In genomic region chr7:90453931-90454330, GRCh38 we compare ENCODE assay signal across 29 cellular contexts. TPM values are rescaled to one million over a fixed set of nuclear protein-coding genes. Genes with fewer than 3 reads are reported as not detected.
DNase-seq lines count a peak whose midpoint lies in the region; ATAC-seq, FAIRE-seq and TF ChIP-seq lines count a peak whose summit lies in the region.
"Had no signal": no experiment of that assay in that cellular context is flagged by ENCODE, and none has a peak within 500 bp of the region (broad histone marks: within the 10 kb centered on the region; RNA-seq: fewer than 3 reads in every experiment).

No MANE protein-coding gene starts in this region.

- H3K27me3 ChIP-seq in SJCRH30 = no peaks in the 10 kb centered on the region
- H3K27me3 ChIP-seq in astrocyte (ENCODE audit: insufficient read depth, low read length) = no peaks in the 10 kb centered on the region
- no peaks in the 10 kb centered on the region for H3K27me3 ChIP-seq in HepG2 (ENCODE audit: control insufficient read depth in 1 of 2, insufficient read depth in 2 of 2, low read length in 2 of 2)
- H3K27me3 ChIP-seq: BLaER1 treated with 17β-estradiol and CSF1 and Interleukin-3, amounts not matched to agents 10 nM and 100 nM; SJSA1 had no signal

- H3K9me3 ChIP-seq in SJCRH30 (replicated peaks) (no peaks in the 10 kb centered on the region), astrocyte (ENCODE audit: insufficient read depth, low read depth, low read length) (no peaks in the 10 kb centered on the region), HepG2 (ENCODE audit: low read length) (no peaks in the 10 kb centered on the region)
- H3K9me3 ChIP-seq: A549; BLaER1 treated with 17β-estradiol and CSF1 and Interleukin-3, amounts not matched to agents 10 nM and 100 nM; SJSA1 had no signal

- no peaks in the 10 kb centered on the region for H3K79me2 ChIP-seq in astrocyte (ENCODE audit: insufficient read depth, low read length)
- H3K79me2 ChIP-seq in HepG2 (ENCODE audit: insufficient read depth, low read length) = no peaks in the 10 kb centered on the region

- TF ChIP-seq POLR2A in HepG2 (IDR thresholded peaks at IDR 0.05; ENCODE audit: insufficient read depth in 1 of 2, low read depth in 2 of 2, low read length in 2 of 2) = no peak

- peak; percentile 73 for FAIRE-seq in astrocyte (lab: Jason Lieb, UNC)
- FAIRE-seq in HepG2 (lab: Jason Lieb, UNC) = no peak
- peak; percentile 67 for FAIRE-seq in urothelium cell line (lab: Jason Lieb, UNC)
- FAIRE-seq: A549, GM12891 had no signal

- no TSS peak for BruUV-seq in HepG2 (replicated peaks; lab: Mats Ljungman, UMichigan)

- TF ChIP-seq CTCF in astrocyte (IDR thresholded peaks at IDR 0.05; ENCODE audit: insufficient read depth, low read depth, low read length) = no peak
- no peak for TF ChIP-seq CTCF in HepG2 (CRISPR knock-in tag; IDR thresholded peaks at IDR 0.05)

- no peaks in the 10 kb centered on the region for H3K36me3 Mint-ChIP-seq in astrocyte (ENCODE audit: low read depth, unreplicated experiment)
- H3K36me3 Mint-ChIP-seq: CD4-positive, alpha-beta memory T cell had no signal

- no peaks in the 10 kb centered on the region for H3K36me3 ChIP-seq in SJCRH30
- H3K36me3 ChIP-seq in astrocyte (ENCODE audit: insufficient read depth, low read length) = no peaks in the 10 kb centered on the region
- H3K36me3 ChIP-seq in HepG2 (replicated peaks in 1 of 2; ENCODE audit: control insufficient read depth in 1 of 2, insufficient read depth in 2 of 2, low read length in 2 of 2) = no peaks in the 10 kb centered on the region
- H3K36me3 ChIP-seq: BLaER1 treated with 17β-estradiol and CSF1 and Interleukin-3, amounts not matched to agents 10 nM and 100 nM; SJSA1 had no signal

- POLR2A ChIA-PET in HepG2 (lab: Yijun Ruan, JAX) = no interaction called here

- H3K4me1 Mint-ChIP-seq in astrocyte (ENCODE audit: low read depth, unreplicated experiment) = peaks cover 2% of the 10 kb centered on the region

- H3K4me2 ChIP-seq in astrocyte (ENCODE audit: low read length) (no peak overlapping the region), HepG2 (ENCODE audit: low read depth, low read length) (peak overlapping the region; percentile 1; the same call in 1 of the 2 replicates)
- H3K4me2 ChIP-seq: A549; BLaER1 treated with 17β-estradiol and CSF1 and Interleukin-3, amounts not matched to agents 10 nM and 100 nM; PC-9 had no signal

- no peak overlapping the region for H3K4me3 Mint-ChIP-seq in astrocyte (ENCODE audit: unreplicated experiment)
- H3K4me3 Mint-ChIP-seq: CD4-positive, alpha-beta memory T cell had no signal

- H3K27me3 Mint-ChIP-seq in astrocyte (ENCODE audit: low read depth, unreplicated experiment) = peaks cover 3% of the 10 kb centered on the region

- in situ Hi-C loops in HepG2 (cut with HindIII; ENCODE audit: extremely low pct_ligation_motif_present, low pct_unique_long_range_greater_than_20kb) = loop anchor here (10.0 kb wide), 1 partner anchor 141 kb away; the partner anchor contains the start of gene CDK14

- no peak overlapping the region for H3K27ac Mint-ChIP-seq in astrocyte (ENCODE audit: unreplicated experiment)
- H3K27ac Mint-ChIP-seq: CD4-positive, alpha-beta memory T cell had no signal

- peak in 1 of 2 experiments; percentile 51 for DNase-seq in SJCRH30
- no peak for DNase-seq in astrocyte (ENCODE audit: low read depth)
- DNase-seq in HepG2 (ENCODE audit: low spot score) = no peak
- no peak for DNase-seq in urothelium cell line (ENCODE audit: low spot score)
- no peak for DNase-seq in foreskin melanocyte
- DNase-seq in NCI-H2081 treated with DMSO at 0.1 percent for 48 hours (lab: John Stamatoyannopoulos, UW) = no peak
- no peak for DNase-seq in D341Med (ENCODE audit: low spot score)
- DNase-seq: AML-193; CD4-positive, alpha-beta memory T cell; COR-L47; GF-D8; GM23248; H7; KBM-7; MV-4-11; NCI-H1105; NCI-H1436 treated with DMSO at 0.1 percent for 48 hours; NCI-H187 treated with DMSO at 0.1 percent for 48 hours; NCI-H446 treated with DMSO at 0.1 percent for 48 hours; PC-9 had no signal

- H3K27ac ChIP-seq in SJCRH30 = peak overlapping the region; percentile 48
- no peak overlapping the region for H3K27ac ChIP-seq in astrocyte (ENCODE audit: low read depth, low read length)
- no peak overlapping the region for H3K27ac ChIP-seq in HepG2 (ENCODE audit: extremely low read length, insufficient read depth, low read length)
- H3K27ac ChIP-seq: A549; BLaER1 treated with 17β-estradiol and CSF1 and Interleukin-3, amounts not matched to agents 10 nM and 100 nM; GM23248; PC-9; SJSA1 had no signal

- no peaks in the 10 kb centered on the region for H4K20me1 ChIP-seq in astrocyte (ENCODE audit: insufficient read depth, low read length)
- H4K20me1 ChIP-seq in HepG2 (ENCODE audit: insufficient read depth, low read length) = no peaks in the 10 kb centered on the region
- H4K20me1 ChIP-seq: BLaER1 treated with 17β-estradiol and CSF1 and Interleukin-3, amounts not matched to agents 10 nM and 100 nM had no signal

- H2AFZ ChIP-seq in astrocyte (ENCODE audit: low read depth, low read length) (no peak overlapping the region), HepG2 (ENCODE audit: low read length) (no peak overlapping the region)
- H2AFZ ChIP-seq: GM23248, PC-9 had no signal

- H3K4me3 ChIP-seq in SJCRH30 (no peak overlapping the region), astrocyte (ENCODE audit: insufficient read depth, low read depth, low read length) (no peak overlapping the region), HepG2 (replicated peaks in 1 of 3; ENCODE audit: insufficient read depth in 1 of 3, low read depth in 2 of 3, low read length in 3 of 3) (no peak overlapping the region)
- H3K4me3 ChIP-seq: A549; BLaER1 treated with 17β-estradiol and CSF1 and Interleukin-3, amounts not matched to agents 10 nM and 100 nM; GM23248; PC-9; SJSA1 had no signal

- H3K4me1 ChIP-seq in SJCRH30 (peaks cover 35% of the 10 kb centered on the region), astrocyte (ENCODE audit: insufficient read depth, low read length) (no peaks in the 10 kb centered on the region), HepG2 (ENCODE audit: insufficient read depth, low read length) (peaks cover 16% of the 10 kb centered on the region)
- H3K4me1 ChIP-seq: A549; BLaER1 treated with 17β-estradiol and CSF1 and Interleukin-3, amounts not matched to agents 10 nM and 100 nM had no signal

- CTCF ChIA-PET in HepG2 (lab: Yijun Ruan, JAX; ENCODE audit: low intra/inter-chr PET ratio, low total read pairs) = interaction anchor here (2.0 kb wide), 1 partner anchor 175 kb away, joined by 15 read pairs; no protein-coding TSS in a partner anchor

- 0% methylated on average over 1 of the region's 1 CpG for WGBS in HepG2 (ENCODE audit: low lambda C conversion rate)

- no peak for ATAC-seq in HepG2
- ATAC-seq: A549, Right ventricle myocardium inferior had no signal

- TF ChIP-seq EP300 in HepG2 (IDR thresholded peaks at IDR 0.05; ENCODE audit: low read depth in 2 of 2, low read length in 2 of 2) = no peak; a peak in 1 of 4 replicates
- TF ChIP-seq EP300 in HepG2 (CRISPR knock-in tag; IDR thresholded peaks at IDR 0.05; ENCODE audit: borderline replicate concordance) = no peak

- intact Hi-C loops in HepG2 (cut with micrococcal nuclease; ENCODE audit: unreplicated experiment) = loop anchor here (2.0 kb wide), 1 partner anchor 143 kb away; the partner anchor contains the start of gene CDK14

- H3K9ac ChIP-seq in astrocyte (ENCODE audit: low read length) (no peak overlapping the region), HepG2 (ENCODE audit: insufficient read depth, low read depth, low read length) (no peak overlapping the region)
- H3K9ac ChIP-seq: BLaER1 treated with 17β-estradiol and CSF1 and Interleukin-3, amounts not matched to agents 10 nM and 100 nM; GM23248 had no signal

- no peak for TF ChIP-seq RAD21 in HepG2 (CRISPR knock-in tag; IDR thresholded peaks at IDR 0.05)

- no peaks in the 10 kb centered on the region for H3K9me3 Mint-ChIP-seq in astrocyte (ENCODE audit: unreplicated experiment)
- H3K9me3 Mint-ChIP-seq: CD4-positive, alpha-beta memory T cell had no signal

RNA-seq across cellular contexts. Expression of gene PTTG1IP2, which starts 15.5 kb away (rescaled TPM):
- total RNA-seq in SJCRH30 (2014; rRNA removed; shearing (Covaris generic)) = not detected in 2 replicates
- total RNA-seq in astrocyte (not detected in 2 replicates), HepG2 (2016; rRNA removed; fragmentation: Illumina TruSeq; extraction: Trizol) (not detected in 2 replicates)
- not detected in 2 replicates for total RNA-seq in HepG2 (2016; cell fraction: cytosol; rRNA removed; fragmentation: Illumina TruSeq; extraction: Trizol; ENCODE audit: low read depth)
- total RNA-seq in HepG2 (2016; cell fraction: insoluble cytoplasmic fraction; rRNA removed; fragmentation: Illumina TruSeq; extraction: Trizol) = not detected in 2 replicates
- total RNA-seq in HepG2 (2016; cell fraction: membrane; rRNA removed; fragmentation: Illumina TruSeq; extraction: Trizol) = not detected in 2 replicates
- total RNA-seq in HepG2 (2016; cell fraction: nucleus; rRNA removed; fragmentation: Illumina TruSeq; extraction: Trizol) = not detected in 2 replicates
- not detected in 2 replicates for polyA plus RNA-seq in HepG2 (2011; rRNA removed)
- not detected in 2 replicates for polyA plus RNA-seq in HepG2 (2011; cell fraction: cytosol; rRNA removed)
- polyA plus RNA-seq in HepG2 (2011; cell fraction: nucleus; rRNA removed) = not detected in 2 replicates
- not detected in 2 replicates for polyA plus RNA-seq in HepG2 (2012)
- not detected in 2 replicates for polyA plus RNA-seq in HepG2 (2016; cell fraction: cytosol; fragmentation: Illumina TruSeq; extraction: Trizol; ENCODE audit: low read depth)
- not detected in 2 replicates for polyA plus RNA-seq in HepG2 (2016; cell fraction: insoluble cytoplasmic fraction; fragmentation: Illumina TruSeq; extraction: Trizol; ENCODE audit: low read depth)
- not detected in 2 replicates for polyA plus RNA-seq in HepG2 (2016; cell fraction: membrane; fragmentation: Illumina TruSeq; extraction: Trizol; ENCODE audit: low read depth)
- not detected in 2 replicates for polyA plus RNA-seq in HepG2 (2016; cell fraction: nucleus; fragmentation: Illumina TruSeq; extraction: Trizol; ENCODE audit: insufficient read depth, low read depth)
- not detected in 2 replicates for polyA minus RNA-seq in HepG2 (2011; rRNA and poly(A)+ RNA removed; ENCODE audit: low replicate concordance)
- polyA minus RNA-seq in HepG2 (2011; cell fraction: cytosol; rRNA and poly(A)+ RNA removed) = not detected in 2 replicates
- not detected in 2 replicates for polyA minus RNA-seq in HepG2 (2011; cell fraction: nucleus; rRNA and poly(A)+ RNA removed)
- total RNA-seq: CD4-positive, alpha-beta memory T cell; GM23248; HT-29; LHCN-M2; MCF 10A; PC-9; Right ventricle myocardium inferior; RPMI7951; SJSA1 had no signal
- polyA plus RNA-seq: A549; CD4-positive, alpha-beta memory T cell; GM23248 had no signal

RNA-seq across cellular contexts. Expression of gene CLDN12, which starts 50.7 kb away (rescaled TPM):
- 39.5 and 44.4 TPM in 2 replicates for total RNA-seq in SJCRH30 (2014; rRNA removed; shearing (Covaris generic))
- total RNA-seq in astrocyte = 37.9 and 42.8 TPM in 2 replicates
- 32.0 and 44.1 TPM in 2 replicates for total RNA-seq in HepG2 (2016; rRNA removed; fragmentation: Illumina TruSeq; extraction: Trizol)
- total RNA-seq in HepG2 (2016; cell fraction: cytosol; rRNA removed; fragmentation: Illumina TruSeq; extraction: Trizol; ENCODE audit: low read depth) = 4.9 and 5.3 TPM in 2 replicates
- total RNA-seq in HepG2 (2016; cell fraction: insoluble cytoplasmic fraction; rRNA removed; fragmentation: Illumina TruSeq; extraction: Trizol) = 29.0 and 43.4 TPM in 2 replicates
- total RNA-seq in HepG2 (2016; cell fraction: membrane; rRNA removed; fragmentation: Illumina TruSeq; extraction: Trizol) = 14.9 and 17.1 TPM in 2 replicates
- total RNA-seq in HepG2 (2016; cell fraction: nucleus; rRNA removed; fragmentation: Illumina TruSeq; extraction: Trizol) = 44.7 and 45.4 TPM in 2 replicates
- polyA plus RNA-seq in HepG2 (2011; rRNA removed) = 114 and 124 TPM in 2 replicates
- 115 and 125 TPM in 2 replicates for polyA plus RNA-seq in HepG2 (2011; cell fraction: cytosol; rRNA removed)
- 68.0 and 100 TPM in 2 replicates for polyA plus RNA-seq in HepG2 (2011; cell fraction: nucleus; rRNA removed)
- polyA plus RNA-seq in HepG2 (2012) = 47.5 and 62.4 TPM in 2 replicates
- polyA plus RNA-seq in HepG2 (2016; cell fraction: cytosol; fragmentation: Illumina TruSeq; extraction: Trizol; ENCODE audit: low read depth) = 1.6 and 2.6 TPM in 2 replicates
- 24.3 and 25.6 TPM in 2 replicates for polyA plus RNA-seq in HepG2 (2016; cell fraction: insoluble cytoplasmic fraction; fragmentation: Illumina TruSeq; extraction: Trizol; ENCODE audit: low read depth)
- 5.4 and 5.7 TPM in 2 replicates for polyA plus RNA-seq in HepG2 (2016; cell fraction: membrane; fragmentation: Illumina TruSeq; extraction: Trizol; ENCODE audit: low read depth)
- polyA plus RNA-seq in HepG2 (2016; cell fraction: nucleus; fragmentation: Illumina TruSeq; extraction: Trizol; ENCODE audit: insufficient read depth, low read depth) = 51.7 and 54.3 TPM in 2 replicates
- polyA minus RNA-seq in HepG2 (2011; rRNA and poly(A)+ RNA removed; ENCODE audit: low replicate concordance) = 196 and 646 TPM in 2 replicates
- polyA minus RNA-seq in HepG2 (2011; cell fraction: cytosol; rRNA and poly(A)+ RNA removed) = 105 and 122 TPM in 2 replicates
- 74.0 and 90.1 TPM in 2 replicates for polyA minus RNA-seq in HepG2 (2011; cell fraction: nucleus; rRNA and poly(A)+ RNA removed)
